Comparison of ENCODE assay signal across 1 cellular context in genomic region chr5:93891491-93892480, GRCh38.
TF ChIP-seq lines count a peak whose summit lies in the region.

No MANE protein-coding gene starts in this region.

TF ChIP-seq in GM12878, 131 proteins besides CTCF, POLR2A, EP300 and RAD21 (continued from another document):
- TF ChIP-seq HSF1 (IDR thresholded peaks at IDR 0.05; ENCODE audit: low read depth, low read length) (no peak), ESRRA (IDR thresholded peaks at IDR 0.05; ENCODE audit: low read length) (no peak), ZNF384 (IDR thresholded peaks at IDR 0.05; ENCODE audit: borderline replicate concordance, low read depth, low read length) (no peak), SRF (IDR thresholded peaks at IDR 0.05; ENCODE audit: low read depth in 2 of 2, low read length in 2 of 2) (no peak), DPF2 (IDR thresholded peaks at IDR 0.05) (no peak)
